Comparison of ENCODE assay signal across 27 cellular contexts in genomic region chr10:76111404-76111803, GRCh38.
"Had no signal": no experiment of that assay in that cellular context is flagged by ENCODE, and none has a peak within 500 bp of the region (broad histone marks: within the 10 kb centered on the region; RNA-seq: fewer than 3 reads in every experiment).

No MANE protein-coding gene starts in this region.

- H3K27me3 ChIP-seq: colonic mucosa, right lobe of liver, testis, transverse colon, vagina had no signal

- H3K27ac ChIP-seq: colonic mucosa, dorsolateral prefrontal cortex, gastrocnemius medialis, right lobe of liver, testis, transverse colon, vagina had no signal

- H3K4me1 ChIP-seq: colonic mucosa, right lobe of liver, testis, vagina had no signal

- H3K9me3 ChIP-seq: colonic mucosa, gastrocnemius medialis, right lobe of liver, testis, transverse colon, vagina had no signal

- H3K27me3 Mint-ChIP-seq: activated CD8-positive, alpha-beta memory T cell treated with anti-CD3 and anti-CD28 coated beads, Interleukin-2, amount 10 ng/mL, durations not matched to agents 7 days and 5 days had no signal

- DNase-seq: activated CD4-positive, alpha-beta T cell treated with anti-CD3 and anti-CD28 coated beads for 1 hour; activated CD4-positive, alpha-beta T cell treated with anti-CD3 and anti-CD28 coated beads, Interleukin-2, amount 50 U/mL, for 1 hour; activated CD8-positive, alpha-beta memory T cell treated with anti-CD3 and anti-CD28 coated beads, Interleukin-2, amount 10 ng/mL, durations not matched to agents 7 days and 5 days; activated CD8-positive, alpha-beta T cell treated with anti-CD3 and anti-CD28 coated beads, Interleukin-2, amount 10 ng/mL, durations not matched to agents 7 days and 5 days; activated T-cell treated with anti-CD3 and anti-CD28 coated beads, Interleukin-2, amount 50 U/mL, for 48 hours; cerebellar nuclear complex; colonic mucosa; dorsolateral prefrontal cortex; effector memory CD4-positive, alpha-beta T cell; gastrocnemius medialis; hypothalamus; immature natural killer cell; kidney; left colon; natural killer cell; right lobe of liver; stimulated activated CD4-positive, alpha-beta T cell treated with anti-CD3 and anti-CD28 coated beads, Interleukin-12 subunit alpha, Interleukin-12 subunit beta, amount 100 ng/mL, for 4 hours; stimulated activated CD4-positive, alpha-beta T cell treated with anti-CD3 and anti-CD28 coated beads, Interleukin-4, amount 100 ng/mL, for 1 hour; stimulated activated naive CD8-positive, alpha-beta T cell treated with anti-CD3 and anti-CD28 coated beads, Interleukin-15, Interleukin-2, amounts not matched to agents 100 U/mL and 50 U/mL, for 24 hours; T1000; testis; transverse colon had no signal

- H3K36me3 ChIP-seq: colonic mucosa, gastrocnemius medialis, right lobe of liver, transverse colon, vagina had no signal

- FAIRE-seq: bronchial epithelial cell, kidney had no signal

- H3K4me1 Mint-ChIP-seq: activated CD8-positive, alpha-beta memory T cell treated with anti-CD3 and anti-CD28 coated beads, Interleukin-2, amount 10 ng/mL, durations not matched to agents 7 days and 5 days; immature natural killer cell; natural killer cell had no signal

- H3K9me3 Mint-ChIP-seq: activated T-helper 2 cell treated with anti-CD3 and anti-CD28 coated beads, Interferon-gamma antibody, Interleukin-2, Interleukin-4, amounts not matched to agents 10 μg/mL and 5 μg/mL and 100 μg/mL, durations not matched to agents 14 hours and 24 hours and 36 hours; T-helper 1 cell treated with Interleukin-12 subunit alpha and Interleukin-12 subunit beta and Interleukin-4 antibody, amounts not matched to agents 30 μg/mL and 1 μg/mL, for 36 hours had no signal

- H3K4me3 ChIP-seq: colonic mucosa, gastrocnemius medialis, right lobe of liver, transverse colon had no signal

- H3K4me3 Mint-ChIP-seq: activated CD8-positive, alpha-beta memory T cell treated with anti-CD3 and anti-CD28 coated beads, Interleukin-2, amount 10 ng/mL, durations not matched to agents 7 days and 5 days; activated CD8-positive, alpha-beta T cell treated with anti-CD3 and anti-CD28 coated beads, Interleukin-2, amount 10 ng/mL, durations not matched to agents 7 days and 5 days; immature natural killer cell; natural killer cell; T-helper 1 cell treated with Interleukin-12 subunit alpha and Interleukin-12 subunit beta and Interleukin-4 antibody, amounts not matched to agents 30 μg/mL and 1 μg/mL, for 36 hours had no signal

- H3K36me3 Mint-ChIP-seq: activated CD8-positive, alpha-beta memory T cell treated with anti-CD3 and anti-CD28 coated beads, Interleukin-2, amount 10 ng/mL, durations not matched to agents 7 days and 5 days; activated naive CD4-positive, alpha-beta T cell treated with anti-CD3 and anti-CD28 coated beads, Interleukin-2, amount 50 U/mL, for 72 hours; immature natural killer cell; natural killer cell had no signal

- ATAC-seq: activated CD8-positive, alpha-beta memory T cell treated with anti-CD3 and anti-CD28 coated beads, Interleukin-2, amount 10 ng/mL, durations not matched to agents 7 days and 5 days; activated CD8-positive, alpha-beta T cell treated with anti-CD3 and anti-CD28 coated beads, Interleukin-2, amount 10 ng/mL, durations not matched to agents 7 days and 5 days; activated naive CD4-positive, alpha-beta T cell treated with anti-CD3 and anti-CD28 coated beads, Interleukin-2, amount 50 U/mL, for 72 hours; gastrocnemius medialis; left colon; natural killer cell; right lobe of liver; stimulated activated naive CD8-positive, alpha-beta T cell treated with anti-CD3 and anti-CD28 coated beads, Interleukin-15, Interleukin-2, amounts not matched to agents 100 U/mL and 50 U/mL, for 24 hours had no signal

- H3K27ac Mint-ChIP-seq: activated CD8-positive, alpha-beta memory T cell treated with anti-CD3 and anti-CD28 coated beads, Interleukin-2, amount 10 ng/mL, durations not matched to agents 7 days and 5 days; activated CD8-positive, alpha-beta T cell treated with anti-CD3 and anti-CD28 coated beads, Interleukin-2, amount 10 ng/mL, durations not matched to agents 7 days and 5 days; activated naive CD4-positive, alpha-beta T cell treated with anti-CD3 and anti-CD28 coated beads, Interleukin-2, amount 50 U/mL, for 72 hours; activated T-helper 2 cell treated with anti-CD3 and anti-CD28 coated beads, Interferon-gamma antibody, Interleukin-2, Interleukin-4, amounts not matched to agents 10 μg/mL and 5 μg/mL and 100 μg/mL, durations not matched to agents 14 hours and 24 hours and 36 hours; immature natural killer cell; natural killer cell; T-helper 1 cell treated with Interleukin-12 subunit alpha and Interleukin-12 subunit beta and Interleukin-4 antibody, amounts not matched to agents 30 μg/mL and 1 μg/mL, for 36 hours had no signal
